Comparison of ENCODE assay signal across 8 cellular contexts in genomic region chr11:63768232-63769043, GRCh38. TPM values are rescaled to one million over a fixed set of nuclear protein-coding genes. Genes with fewer than 3 reads are reported as not detected.
DNase-seq lines count a peak whose midpoint lies in the region; ATAC-seq and TF ChIP-seq lines count a peak whose summit lies in the region.

ZFTA (minus strand) TSS chr11:63768775; CDS start chr11:63768622, 153 bp downstream.

- no peaks in the 10 kb centered on the region for H3K27me3 ChIP-seq in neural cell (ENCODE audit: insufficient read depth, low read depth, low read length)

- peak within 1 kb of the TSS; percentile 27 for H2AFZ ChIP-seq in neural cell (ENCODE audit: low read depth, low read length)

- peak within 1 kb of the TSS; percentile 88 for H3K9ac ChIP-seq in neural cell (ENCODE audit: low read length)

- H3K36me3 ChIP-seq in neural cell (ENCODE audit: insufficient read depth, low read length) = no peaks in the 10 kb centered on the region

- no peak for TF ChIP-seq EP300 in neural cell (conservative IDR thresholded peaks at IDR 0.05; ENCODE audit: poor library complexity, severe bottlenecking)

- peak within 1 kb of the TSS; percentile 93 for H3K4me3 ChIP-seq in neural cell (ENCODE audit: low read length)

- peak within 1 kb of the TSS; percentile 96 for H3K4me2 ChIP-seq in neural cell (ENCODE audit: low read length)

- ATAC-seq in GM18861 (IDR thresholded peaks at IDR 0.05; ENCODE audit: unreplicated experiment) = peak; percentile 57
- ATAC-seq in HG03460 (IDR thresholded peaks at IDR 0.05; ENCODE audit: unreplicated experiment) = peak; percentile 54

- peak; percentile 69 for TF ChIP-seq RAD21 in neural cell (conservative IDR thresholded peaks at IDR 0.05)

- TF ChIP-seq CTCF in neural cell (IDR thresholded peaks at IDR 0.05; ENCODE audit: poor library complexity, severe bottlenecking) = peak; percentile 79

- peak within 1 kb of the TSS; percentile 85 for H3K27ac ChIP-seq in neural cell (ENCODE audit: low read length)
- peak within 1 kb of the TSS; percentile 30 for H3K27ac ChIP-seq in temporal lobe (ENCODE audit: low read depth, low read length)

- no peaks in the 10 kb centered on the region for H3K9me2 ChIP-seq in neural cell (ENCODE audit: insufficient read depth, low read length)

- H3K9me3 ChIP-seq in neural cell (ENCODE audit: low read length) = no peaks in the 10 kb centered on the region

- H4K20me1 ChIP-seq in neural cell (ENCODE audit: insufficient read depth) = peaks cover 3% of the 10 kb centered on the region

- DNase-seq in A172 (ENCODE audit: low spot score) (peak; percentile 34), fibroblast of the conjunctiva (ENCODE audit: low read depth) (peak; percentile 27)
- DNase-seq in activated effector memory CD4-positive, alpha-beta T cell treated with anti-CD3 and anti-CD28 coated beads, Interleukin-2, amount 50 U/mL, for 16 hours = peak; percentile 87

- peaks cover 55% of the 10 kb centered on the region for H3K79me2 ChIP-seq in neural cell (replicated peaks; ENCODE audit: insufficient read depth, low read length)

- no peaks in the 10 kb centered on the region for H3F3A ChIP-seq in neural cell (ENCODE audit: insufficient read depth, low read length, poor library complexity, severe bottlenecking)

TF ChIP-seq in PFSK-1, 5 proteins besides CTCF, POLR2A, EP300 and RAD21:
- no peak for TF ChIP-seq TAF1 (IDR thresholded peaks at IDR 0.05; ENCODE audit: borderline replicate concordance, insufficient read depth, low read length)
- no peak for TF ChIP-seq REST (IDR thresholded peaks at IDR 0.05; ENCODE audit: insufficient read depth in 1 of 2, low read depth in 2 of 2, low read length in 2 of 2)
- peak; percentile 22; the same call in 1 of the 2 replicates for TF ChIP-seq POLR2AphosphoS5 (IDR thresholded peaks at IDR 0.05; ENCODE audit: low read depth, low read length)
- TF ChIP-seq FOXP2 (optimal IDR thresholded peaks at IDR 0.05; ENCODE audit: borderline replicate concordance, extremely low read depth, extremely low read length, insufficient read depth) = no peak
- no peak for TF ChIP-seq SIN3A (IDR thresholded peaks at IDR 0.05; ENCODE audit: borderline replicate concordance, insufficient read depth, low read length)

TF ChIP-seq in neural cell, 6 proteins besides CTCF, POLR2A, EP300 and RAD21:
- TF ChIP-seq MXI1 (conservative IDR thresholded peaks at IDR 0.05; ENCODE audit: poor library complexity, severe bottlenecking) (peak; percentile 30), TAF1 (IDR thresholded peaks at IDR 0.05; ENCODE audit: low read depth) (no peak), POLR2AphosphoS5 (IDR thresholded peaks at IDR 0.05) (peak; percentile 61), SMC3 (conservative IDR thresholded peaks at IDR 0.05; ENCODE audit: poor library complexity) (peak; percentile 69)

RNA-seq across cellular contexts. Expression of gene ZFTA, which starts in this region (rescaled TPM):
- total RNA-seq in A172 (2014; rRNA removed; shearing (Covaris generic)) = 6.2 and 8.5 TPM in 2 replicates
- polyA plus RNA-seq in PFSK-1 (2012; ENCODE audit: insufficient read length, low read depth) = 20.8 TPM
- 82.5 and 103 TPM in 2 replicates for polyA plus RNA-seq in neural cell
- 110 and 123 TPM in 2 replicates for polyA minus RNA-seq in neural cell
- 66.1 TPM for total RNA-seq in temporal lobe

Comparison
In these comparisons a context has a peak if more than half of its experiments do, and no peak if none do; other contexts are left out.
1. Peak in every context shown above with its lines: DNase-seq, ATAC-seq, H3K4me3 ChIP-seq and H3K27ac ChIP-seq.
2. DNase-seq: peak in every context shown above with its lines; median percentile 87 in activated effector memory CD4-positive, alpha-beta T cell treated with anti-CD3 and anti-CD28 coated beads, Interleukin-2, amount 50 U/mL, for 16 hours; 34 in A172; 27 in fibroblast of the conjunctiva.